ENCODE assay signal across 28 cellular contexts in genomic region chr5:65651144-65651543, GRCh38.
"Had no signal": no experiment of that assay in that cellular context is flagged by ENCODE, and none has a peak within 500 bp of the region (broad histone marks: within the 10 kb centered on the region; RNA-seq: fewer than 3 reads in every experiment).

No MANE protein-coding gene starts in this region.

- H3K27ac ChIP-seq: breast epithelium, epithelial cell of prostate, esophagus squamous epithelium, heart right ventricle, left lung, lower lobe of right lung, skin epidermis, thyroid gland had no signal

- H3K9me3 ChIP-seq: breast epithelium, esophagus squamous epithelium, heart right ventricle, left lung, lower lobe of right lung, thyroid gland had no signal

- ATAC-seq: activated naive CD8-positive, alpha-beta T cell treated with anti-CD3 and anti-CD28 coated beads, Interleukin-2, amount 50 U/mL, for 24 hours; activated T-cell treated with anti-CD3 and anti-CD28 coated beads, Interleukin-2, amount 50 U/mL, for 4 hours; activated T-helper 17 cell treated with anti-CD3 and anti-CD28 coated beads, Interleukin-2, amount 50 U/mL, for 72 hours; heart right ventricle; left lung; lower lobe of right lung; natural killer cell treated with Interleukin-12 subunit alpha and Interleukin-12 subunit beta and Interleukin-15 and Interleukin-18, amount 100 ng/mL, for 72 hours; sciatic nerve; T-helper 17 cell; WTC11 had no signal

- H3K4me3 ChIP-seq: breast epithelium, esophagus squamous epithelium, heart right ventricle, left lung, lower lobe of right lung, skin epidermis, thyroid gland had no signal

- H3K27me3 ChIP-seq: breast epithelium, esophagus squamous epithelium, heart right ventricle, left lung, thyroid gland had no signal

- H3K36me3 ChIP-seq: breast epithelium, thyroid gland had no signal

- DNase-seq: activated CD4-positive, alpha-beta memory T cell treated with anti-CD3 and anti-CD28 coated beads, Interleukin-2, amount 10 ng/mL, durations not matched to agents 7 days and 5 days; activated CD4-positive, alpha-beta T cell treated with anti-CD3 and anti-CD28 coated beads for 1 hour; activated CD4-positive, alpha-beta T cell treated with anti-CD3 and anti-CD28 coated beads, Interleukin-2, amount 10 ng/mL, durations not matched to agents 7 days and 5 days; activated naive CD8-positive, alpha-beta T cell treated with anti-CD3 and anti-CD28 coated beads, Interleukin-2, amount 50 U/mL, for 24 hours; activated T-cell treated with anti-CD3 and anti-CD28 coated beads, Interleukin-2, amount 50 U/mL, for 4 hours; amygdala; central memory CD4-positive, alpha-beta T cell; dermis blood vessel endothelial cell; effector CD8-positive, alpha-beta T cell; esophagus squamous epithelium; foreskin melanocyte; heart right ventricle; kidney glomerular epithelial cell; left lung; lower lobe of right lung; mesendoderm; stimulated activated CD4-positive, alpha-beta T cell treated with anti-CD3 and anti-CD28 coated beads, Interleukin-12 subunit alpha, Interleukin-12 subunit beta, amount 100 ng/mL, for 4 hours; stimulated activated CD4-positive, alpha-beta T cell treated with anti-CD3 and anti-CD28 coated beads, Interleukin-4, amount 100 ng/mL, for 1 hour; T-helper 17 cell; T1000; thyroid gland had no signal

- H3K4me1 ChIP-seq: breast epithelium, esophagus squamous epithelium, heart right ventricle, left lung, lower lobe of right lung, thyroid gland had no signal
